In the genomic region with DNA sequence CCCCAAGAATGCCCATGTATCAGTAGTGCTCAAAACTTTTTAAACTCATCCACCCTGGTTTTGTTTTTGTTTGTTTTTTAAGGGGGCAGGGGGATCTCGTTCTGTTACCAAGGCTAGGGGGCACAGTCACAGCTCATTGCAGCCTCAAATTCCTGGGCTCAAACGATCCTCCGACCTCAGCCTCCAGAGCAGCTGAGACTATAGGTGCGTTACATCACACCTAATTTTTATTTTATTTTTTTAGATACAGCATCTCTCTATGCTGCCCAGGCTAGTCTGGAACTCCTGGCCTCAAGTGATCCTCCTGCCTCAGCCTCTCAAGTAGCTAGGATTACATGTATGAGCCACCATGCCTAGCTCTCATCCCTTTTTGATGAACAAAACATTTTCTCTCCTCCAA, we compare ENCODE assay signal across 17 cellular contexts. TPM values are rescaled to one million over a fixed set of nuclear protein-coding genes. Genes with fewer than 3 reads are reported as not detected.
DNase-seq lines count a peak whose midpoint lies in the region; ATAC-seq, FAIRE-seq and TF ChIP-seq lines count a peak whose summit lies in the region.
"Had no signal": no experiment of that assay in that cellular context is flagged by ENCODE, and none has a peak within 500 bp of the region (broad histone marks: within the 10 kb centered on the region; RNA-seq: fewer than 3 reads in every experiment).

No MANE protein-coding gene starts in this region.

- H4K5ac ChIP-seq in H1 (ENCODE audit: insufficient read length, low read depth, low read length), result no peak overlapping the region

- H3K27ac ChIP-seq in HepG2 (ENCODE audit: extremely low read length, insufficient read depth, low read length) (no peak overlapping the region), right lobe of liver (no peak overlapping the region), H1 (ENCODE audit: low read depth, low read length) (no peak overlapping the region)
- H3K27ac ChIP-seq: BLaER1 treated with 17β-estradiol and CSF1 and Interleukin-3, amounts not matched to agents 10 nM and 100 nM; HL-60 had no signal

- H3K9ac ChIP-seq in HepG2 (ENCODE audit: insufficient read depth, low read depth, low read length) (no peak overlapping the region), Loucy (ENCODE audit: low read depth, low read length, poor library complexity, severe bottlenecking) (no peak overlapping the region), H1 (replicated peaks in 1 of 4; ENCODE audit: extremely low read depth in 1 of 4, low read depth in 3 of 4, low read length in 3 of 4) (no peak overlapping the region)
- H3K9ac ChIP-seq: BLaER1 treated with 17β-estradiol and CSF1 and Interleukin-3, amounts not matched to agents 10 nM and 100 nM had no signal

- no peak overlapping the region for H3K23ac ChIP-seq in H1 (ENCODE audit: insufficient read length)

- no peak for TF ChIP-seq CTCF in HepG2 (CRISPR knock-in tag; IDR thresholded peaks at IDR 0.05)
- no peak for TF ChIP-seq CTCF in right lobe of liver (IDR thresholded peaks at IDR 0.05)
- TF ChIP-seq CTCF in Loucy (conservative IDR thresholded peaks at IDR 0.05; ENCODE audit: low read length), result no peak
- TF ChIP-seq CTCF in H1 (IDR thresholded peaks at IDR 0.05; ENCODE audit: control extremely low read depth in 1 of 3, insufficient read depth in 1 of 3, low read depth in 1 of 3, low read length in 3 of 3), result no peak

- CTCF ChIA-PET in HepG2 (lab: Yijun Ruan, JAX; ENCODE audit: low intra/inter-chr PET ratio, low total read pairs) (no interaction called here), H1 (lab: Charles Lee; ENCODE audit: partially characterized antibody) (interaction anchor here (1.6 kb wide), 1 partner anchor 11 kb away, joined by 3 read pairs; no protein-coding TSS in a partner anchor)

- H2BK120ac ChIP-seq in H1 (replicated peaks; ENCODE audit: low read depth, low read length), result no peak overlapping the region

- no peak for FAIRE-seq in HepG2 (lab: Jason Lieb, UNC)
- FAIRE-seq in H1 (lab: Jason Lieb, UNC), result no peak
- FAIRE-seq: G401.6 had no signal

- H4K91ac ChIP-seq in H1 (replicated peaks; ENCODE audit: insufficient read length, low read length), result no peak overlapping the region

- H3K27me3 ChIP-seq in HepG2 (ENCODE audit: control insufficient read depth in 1 of 2, insufficient read depth in 2 of 2, low read length in 2 of 2) (no peaks in the 10 kb centered on the region), right lobe of liver (no peaks in the 10 kb centered on the region), Loucy (ENCODE audit: insufficient read depth, low read length, poor library complexity, severe bottlenecking) (no peaks in the 10 kb centered on the region), H1 (replicated peaks in 1 of 4; ENCODE audit: control insufficient read depth in 3 of 4, extremely low read depth in 1 of 4, insufficient read depth in 3 of 4, low read length in 3 of 4) (no peaks in the 10 kb centered on the region)
- H3K27me3 ChIP-seq: BLaER1 treated with 17β-estradiol and CSF1 and Interleukin-3, amounts not matched to agents 10 nM and 100 nM had no signal

- no peak overlapping the region for H3K56ac ChIP-seq in H1 (replicated peaks; ENCODE audit: insufficient read length, low read depth, low read length)

- POLR2A ChIA-PET in HepG2 (lab: Yijun Ruan, JAX) (interaction anchor here (1.2 kb wide), 1 partner anchor 9 kb away, joined by 4 read pairs; no protein-coding TSS in a partner anchor), H1 (lab: Charles Lee; ENCODE audit: partially characterized antibody) (interaction anchor here (0.7 to 2.1 kb wide), 4 partner anchors 10 to 186 kb away, joined by 3 to 20 read pairs (median 3); a partner anchor contains a TSS)

- no TSS peak for BruUV-seq in HepG2 (replicated peaks; lab: Mats Ljungman, UMichigan)

- H3K4me1 ChIP-seq in HepG2 (ENCODE audit: insufficient read depth, low read length) (no peaks in the 10 kb centered on the region), right lobe of liver (no peaks in the 10 kb centered on the region), Loucy (ENCODE audit: insufficient read depth, low read length, poor library complexity, severe bottlenecking) (peaks cover 18% of the 10 kb centered on the region), H1 (replicated peaks in 1 of 4; ENCODE audit: control insufficient read depth in 3 of 4, insufficient read depth in 4 of 4, low read length in 3 of 4) (no peaks in the 10 kb centered on the region)
- H3K4me1 ChIP-seq: HAP-1 had no signal

- peaks cover 69% of the 10 kb centered on the region for H3K79me2 ChIP-seq in HepG2 (ENCODE audit: insufficient read depth, low read length)
- peaks cover 96% of the 10 kb centered on the region for H3K79me2 ChIP-seq in Loucy (ENCODE audit: insufficient read depth, low read length)
- H3K79me2 ChIP-seq in H1 (ENCODE audit: control insufficient read depth in 1 of 2, insufficient read depth in 2 of 2, low read length in 2 of 2), result peaks cover 0 to 99% of the 10 kb centered on the region in 2 experiments; a peak in 3 of 4 replicates

- in situ Hi-C loops in HepG2 (cut with HindIII; ENCODE audit: extremely low pct_ligation_motif_present, low pct_unique_long_range_greater_than_20kb) (no loop called here), KBM-7 (cut with MboI; ENCODE audit: low pct_unique_long_range_greater_than_20kb, low sequenced_read_pairs) (no loop called here)

- DNase-seq in HepG2 (ENCODE audit: low spot score), result no peak
- DNase-seq in right lobe of liver, result no peak
- no peak for DNase-seq in H1 (ENCODE audit: low read depth in 1 of 2, low spot score in 2 of 2)
- DNase-seq in KBM-7, result no peak
- DNase-seq: ACHN; Calu3; CD4-positive, alpha-beta T cell; DMS 273 treated with DMSO at 0.1 percent for 48 hours; GOT3; HFFc6 had no signal

- H3K4me3 ChIP-seq in HepG2 (replicated peaks in 1 of 3; ENCODE audit: insufficient read depth in 1 of 3, low read depth in 2 of 3, low read length in 3 of 3), result no peak overlapping the region
- no peak overlapping the region for H3K4me3 ChIP-seq in right lobe of liver
- no peak overlapping the region for H3K4me3 ChIP-seq in Loucy (ENCODE audit: low read length, poor library complexity, severe bottlenecking)
- H3K4me3 ChIP-seq in H1 (ENCODE audit: extremely low read depth in 1 of 4, insufficient read depth in 2 of 4, low read depth in 3 of 4, low read length in 4 of 4), result no peak overlapping the region
- H3K4me3 ChIP-seq: BLaER1 treated with 17β-estradiol and CSF1 and Interleukin-3, amounts not matched to agents 10 nM and 100 nM; HAP-1 had no signal

- no peak overlapping the region for H4K8ac ChIP-seq in H1 (ENCODE audit: extremely low read depth, insufficient read depth, low read length)

- H4K20me1 ChIP-seq in HepG2 (ENCODE audit: insufficient read depth, low read length) (peaks cover 4% of the 10 kb centered on the region; the same call in 1 of the 2 replicates), Loucy (ENCODE audit: insufficient read depth, low read length, poor library complexity, severe bottlenecking) (peaks cover 85% of the 10 kb centered on the region), H1 (replicated peaks in 1 of 2; ENCODE audit: control insufficient read depth in 1 of 2, insufficient read depth in 2 of 2, low read length in 2 of 2) (peaks cover 13 to 15% of the 10 kb centered on the region in 2 experiments)

- ATAC-seq in HepG2 (no peak), right lobe of liver (no peak), HG02938 (IDR thresholded peaks at IDR 0.05; ENCODE audit: unreplicated experiment) (no peak), HG03439 (IDR thresholded peaks at IDR 0.05; ENCODE audit: unreplicated experiment) (no peak)

- peaks cover 3% of the 10 kb centered on the region for H3K79me1 ChIP-seq in H1 (ENCODE audit: low read depth, low read length)

- no peak overlapping the region for H2BK20ac ChIP-seq in H1 (ENCODE audit: low read length)

- H2AFZ ChIP-seq in HepG2 (ENCODE audit: low read length), result no peak overlapping the region
- no peak overlapping the region for H2AFZ ChIP-seq in Loucy (ENCODE audit: low read length)
- no peak overlapping the region for H2AFZ ChIP-seq in H1 (ENCODE audit: low read length)

- H3K4ac ChIP-seq in H1 (replicated peaks; ENCODE audit: insufficient read length, low read depth, low read length), result no peak overlapping the region

- no peak overlapping the region for H2BK5ac ChIP-seq in H1 (ENCODE audit: low read depth, low read length)

- intact Hi-C loops in HepG2 (cut with micrococcal nuclease; ENCODE audit: unreplicated experiment), result no loop called here
- intact Hi-C loops in right lobe of liver (cut with DNase I), result no loop called here

- peaks cover 1 to 4% of the 10 kb centered on the region in 2 experiments; a peak in 1 of 5 replicates for H3K36me3 ChIP-seq in HepG2 (replicated peaks in 1 of 2; ENCODE audit: control insufficient read depth in 1 of 2, insufficient read depth in 2 of 2, low read length in 2 of 2)
- H3K36me3 ChIP-seq in right lobe of liver, result no peaks in the 10 kb centered on the region
- peaks cover 1% of the 10 kb centered on the region; the same call in 1 of the 2 replicates for H3K36me3 ChIP-seq in Loucy (ENCODE audit: insufficient read depth, low read length)
- H3K36me3 ChIP-seq in H1 (ENCODE audit: control insufficient read depth in 2 of 4, insufficient read depth in 4 of 4, low read length in 3 of 4), result peaks cover 0 to 18% (median 0%) of the 10 kb centered on the region in 4 experiments; a peak in 2 of 8 replicates

- no peak overlapping the region for H3K18ac ChIP-seq in H1 (ENCODE audit: extremely low read depth, low read length)

- no peak for TF ChIP-seq POLR2A in HepG2 (IDR thresholded peaks at IDR 0.05; ENCODE audit: insufficient read depth in 1 of 2, low read depth in 2 of 2, low read length in 2 of 2)
- TF ChIP-seq POLR2A in right lobe of liver (IDR thresholded peaks at IDR 0.05), result no peak
- TF ChIP-seq POLR2A in H1 (IDR thresholded peaks at IDR 0.05; ENCODE audit: control extremely low read depth in 1 of 2, low read depth in 2 of 2, low read length in 2 of 2), result no peak

- no peak overlapping the region for H2AK5ac ChIP-seq in H1 (ENCODE audit: low read depth, low read length)

- no peaks in the 10 kb centered on the region for H3K9me2 ChIP-seq in Loucy (replicated peaks; ENCODE audit: low read depth, low read length)

- H3K14ac ChIP-seq in H1 (ENCODE audit: insufficient read length), result no peak overlapping the region

- H3F3A ChIP-seq in Loucy (ENCODE audit: low read depth), result no peaks in the 10 kb centered on the region

- TF ChIP-seq EP300 in HepG2 (IDR thresholded peaks at IDR 0.05; ENCODE audit: low read depth in 2 of 2, low read length in 2 of 2), result no peak
- TF ChIP-seq EP300 in HepG2 (CRISPR knock-in tag; IDR thresholded peaks at IDR 0.05; ENCODE audit: borderline replicate concordance), result no peak
- TF ChIP-seq EP300 in H1 (IDR thresholded peaks at IDR 0.05; ENCODE audit: borderline replicate concordance in 1 of 2, low read depth in 2 of 2, low read length in 2 of 2), result no peak

- H3K9me3 ChIP-seq in HepG2 (ENCODE audit: low read length), result no peaks in the 10 kb centered on the region
- no peaks in the 10 kb centered on the region for H3K9me3 ChIP-seq in right lobe of liver
- no peaks in the 10 kb centered on the region for H3K9me3 ChIP-seq in Loucy (ENCODE audit: insufficient read depth, low read depth, low read length)
- H3K9me3 ChIP-seq in H1 (ENCODE audit: insufficient read depth in 2 of 2, low read depth in 1 of 2, low read length in 1 of 2), result no peaks in the 10 kb centered on the region
- H3K9me3 ChIP-seq: BLaER1 treated with 17β-estradiol and CSF1 and Interleukin-3, amounts not matched to agents 10 nM and 100 nM; HAP-1 had no signal

- 98% methylated on average over 4 of the region's 4 CpGs for WGBS in HepG2 (ENCODE audit: low lambda C conversion rate)
- 98% methylated on average over 4 of the region's 4 CpGs for WGBS in right lobe of liver (ENCODE audit: insufficient coverage, low coverage, low lambda C conversion rate, missing lambda C conversion rate)
- 92% methylated on average over 4 of the region's 4 CpGs; no CpG with 5 or more reads in 1 of the 2 experiments for WGBS in H1 (ENCODE audit: extremely low coverage in 1 of 2, insufficient coverage in 1 of 2, insufficient read length in 1 of 2, insufficient replicate concordance in 2 of 2, low coverage in 1 of 2, low lambda C conversion rate in 2 of 2, missing lambda C conversion rate in 1 of 2), 2 experiments

- no peaks in the 10 kb centered on the region; the same call in 1 of the 2 replicates for H3K23me2 ChIP-seq in H1 (ENCODE audit: low read depth, low read length)

- H3K4me2 ChIP-seq in HepG2 (ENCODE audit: low read depth, low read length), result no peak overlapping the region
- peak overlapping the region; percentile 18 for H3K4me2 ChIP-seq in Loucy (ENCODE audit: low read depth, low read length, poor library complexity, severe bottlenecking)
- no peak overlapping the region for H3K4me2 ChIP-seq in H1 (ENCODE audit: insufficient read depth in 1 of 2, low read depth in 2 of 2, low read length in 2 of 2)
- H3K4me2 ChIP-seq: BLaER1 treated with 17β-estradiol and CSF1 and Interleukin-3, amounts not matched to agents 10 nM and 100 nM had no signal

- TF ChIP-seq RAD21 in HepG2 (CRISPR knock-in tag; IDR thresholded peaks at IDR 0.05), result no peak
- no peak for TF ChIP-seq RAD21 in H1 (IDR thresholded peaks at IDR 0.05 in 1 of 2, conservative IDR thresholded peaks at IDR 0.05 in 1 of 2; ENCODE audit: low read depth in 2 of 2, low read length in 2 of 2)

- H2BK12ac ChIP-seq in H1 (ENCODE audit: low read depth, low read length), result no peak overlapping the region

- no peak overlapping the region for H2BK15ac ChIP-seq in H1 (ENCODE audit: low read length)

RNA-seq across cellular contexts. Expression of a gene that starts 11.2 kb away (rescaled TPM):
- total RNA-seq in HepG2 (2016; rRNA removed; fragmentation: Illumina TruSeq; extraction: Trizol) (23.5 and 36.0 TPM in 2 replicates), right lobe of liver (1 to 10 TPM; 5.0 to 7.8 (median 6.4) TPM)
- 5.8 and 5.9 TPM in 2 replicates for total RNA-seq in HepG2 (2016; cell fraction: cytosol; rRNA removed; fragmentation: Illumina TruSeq; extraction: Trizol; ENCODE audit: low read depth)
- total RNA-seq in HepG2 (2016; cell fraction: insoluble cytoplasmic fraction; rRNA removed; fragmentation: Illumina TruSeq; extraction: Trizol), result 22.7 and 33.7 TPM in 2 replicates
- 6.2 and 7.7 TPM in 2 replicates for total RNA-seq in HepG2 (2016; cell fraction: membrane; rRNA removed; fragmentation: Illumina TruSeq; extraction: Trizol)
- total RNA-seq in HepG2 (2016; cell fraction: nucleus; rRNA removed; fragmentation: Illumina TruSeq; extraction: Trizol), result 60.3 and 61.0 TPM in 2 replicates
- polyA plus RNA-seq in HepG2 (2011; rRNA removed) (5.3 and 6.5 TPM in 2 replicates), H1 (2011; rRNA removed) (5.1 and 7.3 TPM in 2 replicates)
- polyA plus RNA-seq in HepG2 (2011; cell fraction: cytosol; rRNA removed), result 1.9 and 2.7 TPM in 2 replicates
- polyA plus RNA-seq in HepG2 (2011; cell fraction: nucleus; rRNA removed), result 11.2 and 12.3 TPM in 2 replicates
- 11.8 and 14.6 TPM in 2 replicates for polyA plus RNA-seq in HepG2 (2012)
- polyA plus RNA-seq in HepG2 (2016; cell fraction: cytosol; fragmentation: Illumina TruSeq; extraction: Trizol; ENCODE audit: low read depth), result 0.29 and 0.36 TPM in 2 replicates
- 14.4 and 15.1 TPM in 2 replicates for polyA plus RNA-seq in HepG2 (2016; cell fraction: insoluble cytoplasmic fraction; fragmentation: Illumina TruSeq; extraction: Trizol; ENCODE audit: low read depth)
- polyA plus RNA-seq in HepG2 (2016; cell fraction: membrane; fragmentation: Illumina TruSeq; extraction: Trizol; ENCODE audit: low read depth), result 0.94 and 1.2 TPM in 2 replicates
- polyA plus RNA-seq in HepG2 (2016; cell fraction: nucleus; fragmentation: Illumina TruSeq; extraction: Trizol; ENCODE audit: insufficient read depth, low read depth), result 48.0 and 52.8 TPM in 2 replicates
- polyA minus RNA-seq in HepG2 (2011; rRNA and poly(A)+ RNA removed; ENCODE audit: low replicate concordance), result 10.0 and 19.3 TPM in 2 replicates
- 15.4 and 16.9 TPM in 2 replicates for polyA minus RNA-seq in HepG2 (2011; cell fraction: cytosol; rRNA and poly(A)+ RNA removed)
- 103 and 105 TPM in 2 replicates for polyA minus RNA-seq in HepG2 (2011; cell fraction: nucleus; rRNA and poly(A)+ RNA removed)
- 54.2 and 56.2 TPM in 2 replicates for total RNA-seq in H1 (2021; fragmentation: NEBNext Ultra II Directional; extraction: Animal tissue kit (Norgen Biotek cat#: 25700))
- polyA plus RNA-seq in H1 (2011; cell fraction: cytosol; rRNA removed), result 10.3 TPM
- 14.7 TPM for polyA plus RNA-seq in H1 (2011; cell fraction: nucleus; rRNA removed)
- polyA plus RNA-seq in H1 (2012, experiment 1 of 2), result 15.0 to 30.6 TPM (median 18.4 TPM) in 4 replicates
- polyA plus RNA-seq in H1 (2012, experiment 2 of 2), result 1.6 TPM
- 25.2 TPM for polyA plus RNA-seq in H1 (2013, experiment 1 of 2)
- 21.2 TPM for polyA plus RNA-seq in H1 (2013, experiment 2 of 2)
- 46.0 and 65.2 TPM in 2 replicates for polyA minus RNA-seq in H1 (2011; rRNA and poly(A)+ RNA removed)
- polyA minus RNA-seq in H1 (2011; cell fraction: cytosol; rRNA and poly(A)+ RNA removed), result 33.5 TPM
- 141 TPM for polyA minus RNA-seq in H1 (2011; cell fraction: nucleus; rRNA and poly(A)+ RNA removed)
